ENCODE assay signal across 29 cellular contexts in the genomic region with DNA sequence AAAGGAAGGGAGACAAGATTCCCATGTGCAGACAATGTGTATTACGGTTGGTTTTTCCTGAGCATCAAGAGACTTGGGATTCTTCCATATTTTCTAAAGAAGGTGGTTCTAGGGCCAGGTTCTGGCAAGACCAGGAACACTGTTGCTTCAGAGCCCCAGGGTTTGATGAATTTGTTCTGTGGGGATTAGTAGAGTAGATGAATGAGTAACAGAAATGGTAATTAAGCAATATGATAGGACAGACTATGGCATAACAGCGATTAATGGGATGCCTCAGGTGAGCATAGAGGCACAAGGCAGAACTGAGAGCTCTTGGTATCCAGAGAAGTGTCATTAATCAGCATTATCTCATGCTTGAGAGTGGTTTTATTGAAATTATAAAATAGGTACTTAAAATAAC.
"Had no signal": no experiment of that assay in that cellular context is flagged by ENCODE, and none has a peak within 500 bp of the region (broad histone marks: within the 10 kb centered on the region; RNA-seq: fewer than 3 reads in every experiment).

No MANE protein-coding gene starts in this region.

- DNase-seq: activated CD4-positive, alpha-beta memory T cell treated with anti-CD3 and anti-CD28 coated beads, Interleukin-2, amount 10 ng/mL, durations not matched to agents 7 days and 5 days; activated CD4-positive, alpha-beta T cell treated with anti-CD3 and anti-CD28 coated beads for 48 hours; activated gamma-delta T cell treated with Interleukin-2 at 50 U/mL for 16 hours; activated naive CD4-positive, alpha-beta T cell treated with anti-CD3 and anti-CD28 coated beads, Interleukin-2, amount 50 U/mL, for 16 hours; activated T-cell treated with anti-CD3 and anti-CD28 coated beads, Interleukin-2, amount 50 U/mL, for 4 hours; amygdala; endodermal cell; islet precursor cell; left cardiac atrium; left ventricle myocardium superior; naive B cell; nephron progenitor cell; ovary; retina; small intestine; stimulated activated CD4-positive, alpha-beta T cell treated with anti-CD3 and anti-CD28 coated beads, Interleukin-4, amount 100 ng/mL, for 24 hours; stimulated activated naive CD8-positive, alpha-beta T cell treated with anti-CD3 and anti-CD28 coated beads, Interleukin-15, amount 100 ng/mL, for 72 hours; substantia nigra; T-helper 17 cell; T1000; upper lobe of left lung; WERI-Rb-1 had no signal

- H3K27ac ChIP-seq: gastroesophageal sphincter, hepatocyte, neutrophil, ovary, upper lobe of left lung, WERI-Rb-1 had no signal

- ATAC-seq: activated CD4-positive, CD25-positive, alpha-beta regulatory T cell treated with anti-CD3 and anti-CD28 coated beads, Interleukin-2, amount 50 U/mL, for 24 hours; activated T-cell treated with anti-CD3 and anti-CD28 coated beads, Interleukin-2, amount 50 U/mL, for 4 hours; activated T-helper 17 cell treated with anti-CD3 and anti-CD28 coated beads, Interleukin-2, amount 50 U/mL, for 72 hours; gastroesophageal sphincter; left cardiac atrium; left ventricle myocardium superior; sciatic nerve; stimulated activated effector memory CD8-positive, alpha-beta T cell treated with anti-CD3 and anti-CD28 coated beads, Interleukin-12 subunit alpha, Interleukin-12 subunit beta, amount 100 ng/mL, for 72 hours; stimulated activated naive CD8-positive, alpha-beta T cell treated with anti-CD3 and anti-CD28 coated beads, Interleukin-15, amount 100 ng/mL, for 72 hours; T-helper 17 cell had no signal
